ENCODE assay signal across 17 cellular contexts in the genomic region with DNA sequence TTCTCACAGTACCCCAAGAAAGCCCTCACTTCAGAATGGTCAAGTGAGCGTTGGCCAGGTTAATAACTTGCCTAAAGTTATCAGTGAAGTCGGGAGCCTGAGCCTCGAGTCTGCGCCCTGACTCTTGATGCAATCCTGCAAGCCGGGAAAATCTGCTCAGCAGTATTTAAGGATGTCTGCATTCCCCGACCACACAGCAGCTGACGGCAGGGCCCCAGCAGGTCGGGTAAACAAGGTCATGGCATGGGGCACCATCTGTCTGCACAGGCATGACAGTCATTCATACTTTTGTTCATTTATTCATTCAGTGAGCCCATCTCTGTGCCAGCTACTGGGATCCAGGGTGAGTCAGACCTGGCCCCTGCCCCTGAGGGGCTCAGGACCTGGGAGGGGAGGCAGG. TPM values are rescaled to one million over a fixed set of nuclear protein-coding genes. Genes with fewer than 3 reads are reported as not detected.
A peak's percentile ranks its signal among the peaks of the same experiment; 100 is the strongest.
DNase-seq lines count a peak whose midpoint lies in the region; ATAC-seq lines count a peak whose summit lies in the region.
"Had no signal": no experiment of that assay in that cellular context is flagged by ENCODE, and none has a peak within 500 bp of the region (broad histone marks: within the 10 kb centered on the region; RNA-seq: fewer than 3 reads in every experiment).

No MANE protein-coding gene starts in this region.

- ATAC-seq in aorta (ENCODE audit: low FRiP score) (no peak), HG03439 (IDR thresholded peaks at IDR 0.05; ENCODE audit: unreplicated experiment) (no peak), GM21717 (IDR thresholded peaks at IDR 0.05; ENCODE audit: unreplicated experiment) (no peak)

- H3K27ac ChIP-seq in SJCRH30 (peak overlapping the region; percentile 29), aorta (ENCODE audit: low read depth in 1 of 2, low read length in 2 of 2) (no peak overlapping the region)
- H3K27ac ChIP-seq: PC-9 had no signal

- 75% methylated on average over 8 of the region's 8 CpGs for WGBS in aorta, 2 donors

- H3K27me3 ChIP-seq in H7 (ENCODE audit: control insufficient read depth, insufficient read depth, low read length) (no peaks in the 10 kb centered on the region), SJCRH30 (no peaks in the 10 kb centered on the region), aorta (ENCODE audit: control insufficient read depth in 1 of 2, insufficient read depth in 2 of 2, low read length in 1 of 2) (no peaks in the 10 kb centered on the region)
- H3K27me3 ChIP-seq: BE2C had no signal

- DNase-seq in D341Med (ENCODE audit: low spot score) (peak; percentile 38), H7 (peak; percentile 14), SJCRH30 (peak; percentile 80 to 82), myocyte (ENCODE audit: low read depth) (peak; percentile 89), aorta (no peak)
- no peak for DNase-seq in effector CD8-positive, alpha-beta T cell (lab: John Stamatoyannopoulos, UW)
- DNase-seq: BE2C; CD4-positive, CD25-positive, alpha-beta regulatory T cell; DND-41; Karpas-422; NCI-H1694 treated with DMSO at 0.1 percent for 48 hours; NCI-H69; PC-9; RPMI8226; SIG-M5 had no signal

- H3K4me1 ChIP-seq in SJCRH30 (peaks cover 11% of the 10 kb centered on the region), aorta (ENCODE audit: control insufficient read depth in 1 of 2, insufficient read depth in 2 of 2, low read length in 2 of 2) (no peaks in the 10 kb centered on the region)
- H3K4me1 ChIP-seq: BE2C had no signal

- H3K9me3 ChIP-seq in SJCRH30 (replicated peaks) = no peaks in the 10 kb centered on the region
- H3K9me3 ChIP-seq in aorta (ENCODE audit: control insufficient read depth, low read length) = no peaks in the 10 kb centered on the region
- H3K9me3 ChIP-seq: BE2C had no signal

- H3K36me3 ChIP-seq in H7 (replicated peaks; ENCODE audit: control insufficient read depth, insufficient read depth, low read length) = no peaks in the 10 kb centered on the region
- H3K36me3 ChIP-seq in SJCRH30 = no peaks in the 10 kb centered on the region
- H3K36me3 ChIP-seq in aorta (ENCODE audit: control insufficient read depth in 1 of 2, insufficient read depth in 2 of 2, low read length in 1 of 2) = peaks cover 0 to 3% of the 10 kb centered on the region in 2 donors

- H3K4me3 ChIP-seq in H7 (ENCODE audit: insufficient read depth, low read depth, low read length) = no peak overlapping the region
- H3K4me3 ChIP-seq in SJCRH30 = no peak overlapping the region
- no peak overlapping the region for H3K4me3 ChIP-seq in aorta (ENCODE audit: low read length in 2 of 2)
- H3K4me3 ChIP-seq: PC-9 had no signal

- intact Hi-C loops in aorta (cut with DNase I) = no loop called here

RNA-seq across cellular contexts. Expression of a gene that starts 11.1 kb away (rescaled TPM):
- 1.7 and 3.0 TPM in 2 replicates for total RNA-seq in H7 (2014; rRNA removed; shearing (Covaris generic))
- total RNA-seq in SJCRH30 (2014; rRNA removed; shearing (Covaris generic)) = 5.9 and 7.1 TPM in 2 replicates
- 6.9 and 10.4 TPM in 2 replicates for total RNA-seq in myocyte
- 6.4 TPM for polyA plus RNA-seq in myocyte (2012)
- 10 to 100 TPM in 1 of 2 donors, 1 to 10 TPM in 1; 5.9 to 13.0 TPM for total RNA-seq in aorta
- 1 to 10 TPM; 1.1 to 6.6 TPM for polyA plus RNA-seq in aorta

RNA-seq across cellular contexts. Expression of a gene that starts 19.9 kb away (rescaled TPM):
- 17.8 and 23.4 TPM in 2 replicates for total RNA-seq in H7 (2014; rRNA removed; shearing (Covaris generic))
- total RNA-seq in SJCRH30 (2014; rRNA removed; shearing (Covaris generic)) = 5.9 and 6.7 TPM in 2 replicates
- total RNA-seq in myocyte (15.3 and 20.8 TPM in 2 replicates), aorta (10 to 100 TPM in 1 of 2 donors, 1 to 10 TPM in 1; 8.9 to 13.6 TPM)
- polyA plus RNA-seq in myocyte (2012) = 15.1 TPM
- 10 to 100 TPM; 14.3 to 16.6 TPM for polyA plus RNA-seq in aorta

RNA-seq across cellular contexts. Expression of a gene that starts 25.3 kb away (rescaled TPM):
- 203 and 220 TPM in 2 replicates for total RNA-seq in H7 (2014; rRNA removed; shearing (Covaris generic))
- 135 and 144 TPM in 2 replicates for total RNA-seq in SJCRH30 (2014; rRNA removed; shearing (Covaris generic))
- total RNA-seq in myocyte (189 and 192 TPM in 2 replicates), aorta (100 to 1,000 TPM; 128 to 156 TPM)
- 184 TPM for polyA plus RNA-seq in myocyte (2012)
- 100 to 1,000 TPM; 430 to 511 TPM for polyA plus RNA-seq in aorta

RNA-seq across cellular contexts. Expression of a gene that starts 59.2 kb away (rescaled TPM):
- 14.7 and 20.9 TPM in 2 replicates for total RNA-seq in H7 (2014; rRNA removed; shearing (Covaris generic))
- total RNA-seq in SJCRH30 (2014; rRNA removed; shearing (Covaris generic)) = 33.2 and 34.2 TPM in 2 replicates
- total RNA-seq in myocyte = 82.4 and 86.7 TPM in 2 replicates
- polyA plus RNA-seq in myocyte (2012) = 51.3 TPM
- total RNA-seq in aorta = 10 to 100 TPM; 27.1 to 36.4 TPM
- 10 to 100 TPM in 1 of 2 donors, 1 to 10 TPM in 1; 7.4 to 17.6 TPM for polyA plus RNA-seq in aorta

Comparison
In these comparisons a context has a peak if more than half of its experiments do, and no peak if none do; other contexts are left out.
1. DNase-seq: peak in D341Med (single experiment), H7 (single experiment), SJCRH30 (2 of 2) and myocyte (single experiment); none in aorta (0 of 2) and effector CD8-positive, alpha-beta T cell (single experiment).